13 cellular contexts compared by ENCODE assay signal in the genomic region with DNA sequence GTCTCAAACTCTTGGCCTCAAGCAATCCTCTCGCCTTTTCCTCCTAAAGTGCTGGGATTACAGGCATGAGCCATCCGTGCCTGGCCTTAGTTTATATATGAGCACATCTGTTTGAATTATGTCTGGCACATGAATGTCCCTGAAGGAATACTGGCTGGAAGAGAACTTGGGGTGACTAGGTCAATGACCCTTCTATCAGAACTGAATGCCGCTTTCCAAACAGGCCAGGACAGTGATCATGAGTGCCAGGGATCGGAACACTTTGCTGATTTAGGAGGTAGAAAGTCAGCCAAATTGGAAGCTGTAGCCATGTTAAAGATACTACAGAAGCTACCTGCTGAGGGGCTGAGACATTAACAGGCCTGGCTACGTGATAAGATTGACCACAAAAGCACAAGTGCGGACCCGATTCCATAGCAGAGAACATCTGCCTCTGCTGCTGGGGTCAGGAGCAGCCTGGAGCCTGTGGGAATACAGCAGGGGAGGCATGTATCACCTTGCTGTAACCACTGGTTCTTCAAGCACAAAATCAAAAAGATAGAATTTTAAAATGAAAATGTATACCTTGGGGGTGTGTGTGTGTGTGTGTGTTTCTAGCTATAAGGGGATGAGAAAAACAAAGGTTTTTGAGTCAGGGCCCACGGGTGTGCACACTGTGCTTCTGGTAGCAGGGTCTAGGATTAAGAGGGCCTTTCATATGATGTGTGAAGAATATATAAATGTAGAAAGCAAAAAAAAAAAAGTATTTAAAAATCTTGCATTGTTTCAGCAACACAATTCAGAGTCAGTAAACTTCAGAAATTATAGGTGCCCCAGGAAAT.
DNase-seq lines count a peak whose midpoint lies in the region; ATAC-seq and TF ChIP-seq lines count a peak whose summit lies in the region.
"Had no signal": no experiment of that assay in that cellular context is flagged by ENCODE, and none has a peak within 500 bp of the region (broad histone marks: within the 10 kb centered on the region; RNA-seq: fewer than 3 reads in every experiment).

No MANE protein-coding gene starts in this region.

- TF ChIP-seq CTCF in nephron (IDR thresholded peaks at IDR 0.05; ENCODE audit: unreplicated experiment in 3 of 3) = no peak

- H3K4me3 Mint-ChIP-seq in nephron = no peak overlapping the region

- H3K27me3 Mint-ChIP-seq in nephron (ENCODE audit: low read depth) = no peaks in the 10 kb centered on the region

- H3K4me1 Mint-ChIP-seq in nephron = peaks cover 24% of the 10 kb centered on the region

- no peak for DNase-seq in cerebellar cortex (ENCODE audit: low spot score)
- DNase-seq in activated CD4-positive, alpha-beta T cell treated with anti-CD3 and anti-CD28 coated beads, Interleukin-2, amount 50 U/mL, for 48 hours = no peak
- no peak for DNase-seq in NAMALWA (ENCODE audit: low spot score)
- no peak for DNase-seq in dermis blood vessel endothelial cell
- DNase-seq: amniotic stem cell; effector memory CD4-positive, alpha-beta T cell; heart right ventricle; right cardiac atrium; tibial artery had no signal

- peak overlapping the region in 2 of 3 experiments; percentile 46 to 77 for H3K27ac Mint-ChIP-seq in nephron

- ATAC-seq in GM19438 (IDR thresholded peaks at IDR 0.05; ENCODE audit: low read depth, unreplicated experiment) (peak; percentile 39), HG02763 (IDR thresholded peaks at IDR 0.05; ENCODE audit: unreplicated experiment) (peak; percentile 19), HG03457 (IDR thresholded peaks at IDR 0.05; ENCODE audit: unreplicated experiment) (peak; percentile 13)
- ATAC-seq: heart right ventricle, right cardiac atrium had no signal

- no peaks in the 10 kb centered on the region for H3K36me3 Mint-ChIP-seq in nephron (ENCODE audit: low read depth)

- no peaks in the 10 kb centered on the region for H3K9me3 Mint-ChIP-seq in nephron
